Comparison of ENCODE assay signal across 12 cellular contexts in the genomic region with DNA sequence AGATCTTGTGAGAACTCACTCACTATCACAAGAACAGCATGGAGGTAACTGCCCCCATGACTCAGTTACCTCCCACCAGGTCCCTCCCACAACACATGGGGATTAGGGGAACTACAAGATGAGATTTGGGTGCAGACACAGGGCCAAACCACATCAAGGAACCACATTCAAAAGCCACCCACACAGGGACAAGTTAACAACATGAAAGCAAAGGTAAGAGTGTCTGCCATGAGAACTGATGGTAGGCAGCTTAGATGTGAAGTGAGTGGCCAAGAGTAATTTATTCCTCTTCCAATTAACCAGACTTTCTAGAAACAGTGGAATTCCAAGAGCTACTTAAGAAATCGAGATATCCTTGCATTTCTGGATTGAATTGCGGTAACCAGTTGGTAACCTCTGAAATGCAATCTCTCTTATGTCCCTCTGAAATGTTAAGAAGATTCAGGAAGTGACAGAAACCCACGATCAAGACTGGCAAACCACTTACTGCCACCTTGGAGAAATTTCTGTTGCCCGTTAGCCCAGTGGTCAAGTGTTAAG.
DNase-seq lines count a peak whose midpoint lies in the region; ATAC-seq, FAIRE-seq and TF ChIP-seq lines count a peak whose summit lies in the region.
"Had no signal": no experiment of that assay in that cellular context is flagged by ENCODE, and none has a peak within 500 bp of the region (broad histone marks: within the 10 kb centered on the region; RNA-seq: fewer than 3 reads in every experiment).

No MANE protein-coding gene starts in this region.

- peak; percentile 85 for DNase-seq in activated CD4-positive, alpha-beta memory T cell treated with anti-CD3 and anti-CD28 coated beads for 36 hours
- DNase-seq in K562 (ENCODE audit: extremely low read depth in 1 of 4, low spot score in 3 of 4) (peak in 1 of 4 experiments; percentile 20), HCEC 1CT (no peak), glutamatergic neuron (no peak), HTR-8/SVneo (ENCODE audit: insufficient read length, low spot score) (no peak)
- peak; percentile 69 to 81 for DNase-seq in stimulated activated CD8-positive, alpha-beta memory T cell treated with anti-CD3 and anti-CD28 coated beads, Interleukin-7, amount 100 ng/mL, for 4 hours (ENCODE audit: low read depth in 2 of 2)
- DNase-seq: NCI-H524 treated with DMSO at 0.1 percent for 48 hours, ovary had no signal

- peak; percentile 54 for ATAC-seq in HG02763 (IDR thresholded peaks at IDR 0.05; ENCODE audit: unreplicated experiment)
- ATAC-seq in K562, result no peak
- no peak for ATAC-seq in GM21528 (IDR thresholded peaks at IDR 0.05; ENCODE audit: low FRiP score, unreplicated experiment)

- TF ChIP-seq CTCF in K562 (IDR thresholded peaks at IDR 0.05 in 2 of 3, conservative IDR thresholded peaks at IDR 0.05 in 1 of 3; ENCODE audit: insufficient read depth in 2 of 3, low read depth in 1 of 3, low read length in 3 of 3), result no peak
- no peak for TF ChIP-seq CTCF in glutamatergic neuron (IDR thresholded peaks at IDR 0.05; ENCODE audit: partially characterized antibody, unreplicated experiment)

- no peak for TF ChIP-seq EP300 in K562 (IDR thresholded peaks at IDR 0.05; ENCODE audit: low read length)

- in situ Hi-C loops in K562 (cut with MboI), result no loop called here

- CTCF ChIA-PET in activated CD4-positive, alpha-beta memory T cell treated with anti-CD3 and anti-CD28 coated beads for 36 hours (lab: Charles Lee), result no interaction called here
- CTCF ChIA-PET in K562 (lab: Yijun Ruan, JAX; ENCODE audit: low intra/inter-chr PET ratio), result no interaction called here

- H3K36me3 ChIP-seq in K562 (ENCODE audit: control insufficient read depth, insufficient read depth, low read length), result no peaks in the 10 kb centered on the region
- H3K36me3 ChIP-seq: ovary had no signal

- no peak overlapping the region for H3K9ac ChIP-seq in K562 (ENCODE audit: insufficient read depth in 1 of 2, low read depth in 2 of 2, low read length in 2 of 2)

- no peak for TF ChIP-seq RAD21 in K562 (CRISPR knock-in tag; conservative IDR thresholded peaks at IDR 0.05 in 1 of 2, IDR thresholded peaks at IDR 0.05 in 1 of 2)

- H3K27ac Mint-ChIP-seq in activated CD4-positive, alpha-beta memory T cell treated with anti-CD3 and anti-CD28 coated beads for 36 hours, result peak overlapping the region; percentile 69
- no peak overlapping the region for H3K27ac Mint-ChIP-seq in glutamatergic neuron (ENCODE audit: unreplicated experiment)

- intact Hi-C loops in activated CD4-positive, alpha-beta memory T cell treated with anti-CD3 and anti-CD28 coated beads for 36 hours (cut with micrococcal nuclease), result loop anchor here (1.0 to 5.0 kb wide), 5 partner anchors 10 to 360 kb away; no protein-coding TSS in a partner anchor
- intact Hi-C loops in K562 (cut with micrococcal nuclease), result no loop called here

- no peaks in the 10 kb centered on the region for H4K20me1 ChIP-seq in K562 (replicated peaks; ENCODE audit: control insufficient read depth, insufficient read depth, low read length)

- H3K27ac ChIP-seq in K562 (ENCODE audit: extremely low read depth, low read depth, low read length), result no peak overlapping the region
- H3K27ac ChIP-seq: ovary had no signal

- peaks cover 28% of the 10 kb centered on the region for H3K36me3 Mint-ChIP-seq in activated CD4-positive, alpha-beta memory T cell treated with anti-CD3 and anti-CD28 coated beads for 36 hours
- H3K36me3 Mint-ChIP-seq in glutamatergic neuron (ENCODE audit: unreplicated experiment), result peaks cover 5% of the 10 kb centered on the region

- H3K4me3 ChIP-seq in K562, result no peak overlapping the region
- H3K4me3 ChIP-seq: ovary had no signal

- peaks cover 80% of the 10 kb centered on the region for H3K4me1 Mint-ChIP-seq in activated CD4-positive, alpha-beta memory T cell treated with anti-CD3 and anti-CD28 coated beads for 36 hours (ENCODE audit: low read depth)
- peaks cover 2% of the 10 kb centered on the region for H3K4me1 Mint-ChIP-seq in glutamatergic neuron (ENCODE audit: low read depth, unreplicated experiment)

- WGBS in K562 (ENCODE audit: insufficient coverage, low coverage, missing lambda C conversion rate), result 91% methylated on average over 4 of the region's 4 CpGs

- no peaks in the 10 kb centered on the region for H3K79me2 ChIP-seq in K562 (ENCODE audit: control insufficient read depth, insufficient read depth, low read length)

- H3K9me1 ChIP-seq in K562 (ENCODE audit: control insufficient read depth, insufficient read depth, low read length), result no peaks in the 10 kb centered on the region

- H3K27me3 Mint-ChIP-seq in activated CD4-positive, alpha-beta memory T cell treated with anti-CD3 and anti-CD28 coated beads for 36 hours, result no peaks in the 10 kb centered on the region
- no peaks in the 10 kb centered on the region for H3K27me3 Mint-ChIP-seq in glutamatergic neuron (ENCODE audit: unreplicated experiment)

- FAIRE-seq in K562 (lab: Jason Lieb, UNC), result no peak
- no peak for FAIRE-seq in HTR-8/SVneo (lab: Jason Lieb, UNC)
- FAIRE-seq: islet of Langerhans, TTC549 had no signal

- no peak overlapping the region for H2AFZ ChIP-seq in K562 (ENCODE audit: low read depth, low read length)

- H3K4me2 ChIP-seq in K562 (ENCODE audit: insufficient read depth, low read length), result no peak overlapping the region

- H3K4me3 Mint-ChIP-seq in activated CD4-positive, alpha-beta memory T cell treated with anti-CD3 and anti-CD28 coated beads for 36 hours, result peak overlapping the region; percentile 31
- no peak overlapping the region for H3K4me3 Mint-ChIP-seq in glutamatergic neuron (ENCODE audit: unreplicated experiment)

- no peaks in the 10 kb centered on the region for H3K9me3 Mint-ChIP-seq in activated CD4-positive, alpha-beta memory T cell treated with anti-CD3 and anti-CD28 coated beads for 36 hours
- peaks cover 2% of the 10 kb centered on the region for H3K9me3 Mint-ChIP-seq in glutamatergic neuron (ENCODE audit: unreplicated experiment)

- H3K27me3 ChIP-seq in K562 (ENCODE audit: control insufficient read depth in 2 of 2, insufficient read depth in 2 of 2, low read length in 2 of 2), result no peaks in the 10 kb centered on the region
- H3K27me3 ChIP-seq: ovary had no signal

- POLR2A ChIA-PET in activated CD4-positive, alpha-beta memory T cell treated with anti-CD3 and anti-CD28 coated beads for 36 hours (lab: Charles Lee), result no interaction called here
- POLR2A ChIA-PET in K562 (lab: Yijun Ruan, JAX), result interaction anchor here (0.6 kb wide), 1 partner anchor 159 kb away, joined by 3 read pairs; no protein-coding TSS in a partner anchor

- no peak for TF ChIP-seq POLR2A in K562 (conservative IDR thresholded peaks at IDR 0.05)

- peaks cover 7 to 9% of the 10 kb centered on the region in 2 experiments; a peak in 4 of 5 replicates for H3K4me1 ChIP-seq in K562 (replicated peaks in 1 of 2; ENCODE audit: control insufficient read depth in 2 of 2, insufficient read depth in 2 of 2, low read length in 2 of 2)

- no peaks in the 10 kb centered on the region for H3K9me3 ChIP-seq in K562 (replicated peaks; ENCODE audit: control insufficient read depth, insufficient read depth, low read depth, low read length)
- H3K9me3 ChIP-seq: ovary had no signal

- BruUV-seq in K562 (replicated peaks; lab: Mats Ljungman, UMichigan), result no TSS peak

TF ChIP-seq in K562, 482 proteins besides CTCF, POLR2A, EP300 and RAD21 (continues in another document):
- TF ChIP-seq, protein P1, sequence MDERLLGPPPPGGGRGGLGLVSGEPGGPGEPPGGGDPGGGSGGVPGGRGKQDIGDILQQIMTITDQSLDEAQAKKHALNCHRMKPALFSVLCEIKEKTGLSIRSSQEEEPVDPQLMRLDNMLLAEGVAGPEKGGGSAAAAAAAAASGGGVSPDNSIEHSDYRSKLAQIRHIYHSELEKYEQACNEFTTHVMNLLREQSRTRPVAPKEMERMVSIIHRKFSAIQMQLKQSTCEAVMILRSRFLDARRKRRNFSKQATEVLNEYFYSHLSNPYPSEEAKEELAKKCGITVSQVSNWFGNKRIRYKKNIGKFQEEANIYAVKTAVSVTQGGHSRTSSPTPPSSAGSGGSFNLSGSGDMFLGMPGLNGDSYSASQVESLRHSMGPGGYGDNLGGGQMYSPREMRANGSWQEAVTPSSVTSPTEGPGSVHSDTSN (CRISPR knock-in tag; IDR thresholded peaks at IDR 0.05; ENCODE audit: low read depth), result no peak
- TF ChIP-seq, protein P1 (tag; conservative IDR thresholded peaks at IDR 0.05; ENCODE audit: low read depth), result no peak
- TF ChIP-seq, protein P2, sequence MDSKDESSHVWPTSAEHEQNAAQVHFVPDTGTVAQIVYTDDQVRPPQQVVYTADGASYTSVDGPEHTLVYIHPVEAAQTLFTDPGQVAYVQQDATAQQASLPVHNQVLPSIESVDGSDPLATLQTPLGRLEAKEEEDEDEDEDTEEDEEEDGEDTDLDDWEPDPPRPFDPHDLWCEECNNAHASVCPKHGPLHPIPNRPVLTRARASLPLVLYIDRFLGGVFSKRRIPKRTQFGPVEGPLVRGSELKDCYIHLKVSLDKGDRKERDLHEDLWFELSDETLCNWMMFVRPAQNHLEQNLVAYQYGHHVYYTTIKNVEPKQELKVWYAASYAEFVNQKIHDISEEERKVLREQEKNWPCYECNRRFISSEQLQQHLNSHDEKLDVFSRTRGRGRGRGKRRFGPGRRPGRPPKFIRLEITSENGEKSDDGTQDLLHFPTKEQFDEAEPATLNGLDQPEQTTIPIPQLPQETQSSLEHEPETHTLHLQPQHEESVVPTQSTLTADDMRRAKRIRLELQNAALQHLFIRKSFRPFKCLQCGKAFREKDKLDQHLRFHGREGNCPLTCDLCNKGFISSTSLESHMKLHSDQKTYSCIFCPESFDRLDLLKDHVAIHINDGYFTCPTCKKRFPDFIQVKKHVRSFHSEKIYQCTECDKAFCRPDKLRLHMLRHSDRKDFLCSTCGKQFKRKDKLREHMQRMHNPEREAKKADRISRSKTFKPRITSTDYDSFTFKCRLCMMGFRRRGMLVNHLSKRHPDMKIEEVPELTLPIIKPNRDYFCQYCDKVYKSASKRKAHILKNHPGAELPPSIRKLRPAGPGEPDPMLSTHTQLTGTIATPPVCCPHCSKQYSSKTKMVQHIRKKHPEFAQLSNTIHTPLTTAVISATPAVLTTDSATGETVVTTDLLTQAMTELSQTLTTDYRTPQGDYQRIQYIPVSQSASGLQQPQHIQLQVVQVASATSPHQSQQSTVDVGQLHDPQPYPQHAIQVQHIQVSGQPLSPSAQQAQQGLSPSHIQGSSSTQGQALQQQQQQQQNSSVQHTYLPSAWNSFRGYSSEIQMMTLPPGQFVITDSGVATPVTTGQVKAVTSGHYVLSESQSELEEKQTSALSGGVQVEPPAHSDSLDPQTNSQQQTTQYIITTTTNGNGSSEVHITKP (IDR thresholded peaks at IDR 0.05; ENCODE audit: partially characterized antibody), result no peak

Comparison
In these comparisons a context has a peak if more than half of its experiments do, and no peak if none do; other contexts are left out.
1. DNase-seq: peak in activated CD4-positive, alpha-beta memory T cell treated with anti-CD3 and anti-CD28 coated beads for 36 hours (single experiment) and stimulated activated CD8-positive, alpha-beta memory T cell treated with anti-CD3 and anti-CD28 coated beads, Interleukin-7, amount 100 ng/mL, for 4 hours (2 of 2); none in HCEC 1CT (single experiment), glutamatergic neuron (single experiment) and HTR-8/SVneo (single experiment).